Comparison of ENCODE assay signal across 9 cellular contexts in the genomic region with DNA sequence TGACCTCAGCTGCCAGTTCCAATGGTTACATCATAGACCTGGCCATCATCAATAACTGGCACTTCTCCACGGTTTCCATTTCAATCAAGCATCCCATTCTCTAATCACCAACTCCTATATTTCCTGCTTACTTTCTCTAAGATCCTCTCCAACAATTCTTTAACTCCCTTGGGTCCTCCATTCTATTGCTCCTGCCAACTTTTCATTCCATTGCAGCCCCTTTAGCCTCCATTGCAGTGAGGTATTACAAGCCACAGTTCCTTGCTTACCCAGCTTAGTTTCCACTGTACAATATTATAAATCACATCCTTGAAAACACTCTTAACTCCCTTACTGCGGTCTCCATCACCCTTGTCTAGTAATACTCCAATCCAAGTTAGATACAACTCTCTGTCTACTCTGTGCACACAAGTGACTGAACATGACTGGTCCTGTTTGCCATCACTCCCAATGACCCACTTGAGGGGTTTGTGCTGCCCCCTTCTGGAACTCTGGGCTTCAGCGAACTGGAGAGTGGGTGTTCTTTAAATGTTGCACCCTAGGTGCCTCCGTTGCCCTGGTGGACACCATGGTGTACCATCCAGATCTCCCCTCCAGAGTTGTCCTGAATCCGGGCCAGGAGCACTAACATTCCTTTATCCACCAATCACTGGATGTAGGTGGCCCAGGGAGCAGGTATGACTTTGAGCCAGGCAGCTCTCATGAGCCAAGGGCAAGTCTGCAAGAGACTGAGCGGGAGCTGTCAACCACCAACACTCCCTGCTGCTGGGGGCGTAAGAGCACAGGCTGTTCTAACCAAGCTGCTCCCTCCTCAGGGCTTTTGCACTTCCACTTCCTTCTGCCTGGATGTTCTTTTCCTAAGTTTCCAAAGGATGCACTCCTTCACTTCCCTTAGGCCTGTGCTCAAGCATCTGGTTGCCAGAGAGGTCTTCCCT. TPM values are rescaled to one million over a fixed set of nuclear protein-coding genes. Genes with fewer than 3 reads are reported as not detected.
A peak's percentile ranks its signal among the peaks of the same experiment; 100 is the strongest.
DNase-seq lines count a peak whose midpoint lies in the region; ATAC-seq and TF ChIP-seq lines count a peak whose summit lies in the region.
"Had no signal": no experiment of that assay in that cellular context is flagged by ENCODE, and none has a peak within 500 bp of the region (broad histone marks: within the 10 kb centered on the region; RNA-seq: fewer than 3 reads in every experiment).

No MANE protein-coding gene starts in this region.

- no peaks in the 10 kb centered on the region for H3K36me3 Mint-ChIP-seq in endodermal cell (ENCODE audit: low read depth)

- H3K9me3 ChIP-seq in endodermal cell (ENCODE audit: control insufficient read depth, low read length), result no peaks in the 10 kb centered on the region

- H3K9ac ChIP-seq in endodermal cell (ENCODE audit: extremely low read depth, low read length, poor library complexity, severe bottlenecking), result no peak overlapping the region

- no peaks in the 10 kb centered on the region for H3K36me3 ChIP-seq in endodermal cell (ENCODE audit: control insufficient read depth, insufficient read depth, low read length)

- H3K27me3 Mint-ChIP-seq in endodermal cell (ENCODE audit: insufficient read depth), result no peaks in the 10 kb centered on the region

- H3K4me3 Mint-ChIP-seq in endodermal cell, result no peak overlapping the region
- H3K4me3 Mint-ChIP-seq: nephron had no signal

- intact Hi-C loops in Right ventricle myocardium superior (cut with DNase I), result no loop called here
- intact Hi-C loops in Right ventricle myocardium inferior (cut with DNase I), result no loop called here

- no peak overlapping the region for H3K27ac ChIP-seq in endodermal cell (ENCODE audit: low read depth, low read length)

- TF ChIP-seq CTCF in endodermal cell (conservative IDR thresholded peaks at IDR 0.05), result peak; percentile 82

- no peaks in the 10 kb centered on the region for H3K4me1 Mint-ChIP-seq in endodermal cell
- H3K4me1 Mint-ChIP-seq: nephron had no signal

- H3K27ac Mint-ChIP-seq in endodermal cell, result no peak overlapping the region
- H3K27ac Mint-ChIP-seq: nephron had no signal

- no peaks in the 10 kb centered on the region for H3K4me1 ChIP-seq in endodermal cell (ENCODE audit: control insufficient read depth, insufficient read depth, low read length)

- H3K4me3 ChIP-seq in endodermal cell (ENCODE audit: low read length), result no peak overlapping the region

- H3K9me3 Mint-ChIP-seq in endodermal cell, result no peaks in the 10 kb centered on the region
- H3K9me3 Mint-ChIP-seq: nephron had no signal

- no peak for ATAC-seq in Right ventricle myocardium superior (ENCODE audit: poor library complexity)
- ATAC-seq in Right ventricle myocardium inferior, result no peak
- peak; percentile 51 to 67 for ATAC-seq in activated CD4-positive, CD25-positive, alpha-beta regulatory T cell treated with anti-CD3 and anti-CD28 coated beads, Interleukin-2, amount 50 U/mL, for 24 hours
- no peak for ATAC-seq in HG03469 (IDR thresholded peaks at IDR 0.05; ENCODE audit: unreplicated experiment)
- no peak for ATAC-seq in GM18511 (IDR thresholded peaks at IDR 0.05; ENCODE audit: unreplicated experiment)

- DNase-seq in Right ventricle myocardium superior (peak; percentile 46), Right ventricle myocardium inferior (ENCODE audit: missing footprints) (no peak), endodermal cell (peak; percentile 85), C1 segment of cervical spinal cord (lab: John Stamatoyannopoulos, UW) (no peak)
- DNase-seq in stimulated activated CD8-positive, alpha-beta memory T cell treated with anti-CD3 and anti-CD28 coated beads, Interleukin-4, amount 100 ng/mL, for 4 hours (ENCODE audit: low read depth in 2 of 2, low spot score in 1 of 2), result peak; percentile 24 to 29

- 78 to 82% methylated on average over 3 to 7 of the region's 7 CpGs for WGBS in endodermal cell (ENCODE audit: insufficient coverage in 1 of 2, insufficient read length in 1 of 2), 2 experiments

- H3K27me3 ChIP-seq in endodermal cell (ENCODE audit: control insufficient read depth, insufficient read depth, low read length, poor library complexity, severe bottlenecking), result no peaks in the 10 kb centered on the region

RNA-seq across cellular contexts. Expression of gene FNDC7, which starts 3.7 kb away (rescaled TPM):
- total RNA-seq in Right ventricle myocardium superior, result not detected
- total RNA-seq in Right ventricle myocardium inferior, result not detected
- not detected for total RNA-seq in endodermal cell
- polyA plus RNA-seq in endodermal cell (2013, experiment 1 of 2), result 0.36 TPM
- not detected for polyA plus RNA-seq in endodermal cell (2013, experiment 2 of 2)

RNA-seq across cellular contexts. Expression of gene PRPF38B, which starts 16.9 kb away (rescaled TPM):
- total RNA-seq in Right ventricle myocardium superior (16.9 TPM), Right ventricle myocardium inferior (16.9 TPM), endodermal cell (10 to 100 TPM; 45.0 to 47.3 TPM)
- 43.3 TPM for polyA plus RNA-seq in endodermal cell (2013, experiment 1 of 2)
- polyA plus RNA-seq in endodermal cell (2013, experiment 2 of 2), result 38.3 TPM

RNA-seq across cellular contexts. Expression of gene STXBP3, which starts 37.5 kb away (rescaled TPM):
- total RNA-seq in Right ventricle myocardium superior (23.0 TPM), Right ventricle myocardium inferior (24.1 TPM), endodermal cell (10 to 100 TPM; 37.4 to 38.5 TPM)
- 43.5 TPM for polyA plus RNA-seq in endodermal cell (2013, experiment 1 of 2)
- 51.4 TPM for polyA plus RNA-seq in endodermal cell (2013, experiment 2 of 2)

RNA-seq across cellular contexts. Expression of gene HENMT1, which starts 48.1 kb away (rescaled TPM):
- total RNA-seq in Right ventricle myocardium superior (1.0 TPM), Right ventricle myocardium inferior (1.1 TPM), endodermal cell (1 to 10 TPM; 4.3 to 7.4 TPM)
- 2.6 TPM for polyA plus RNA-seq in endodermal cell (2013, experiment 1 of 2)
- polyA plus RNA-seq in endodermal cell (2013, experiment 2 of 2), result 2.9 TPM

Comparison
In these comparisons a context has a peak if more than half of its experiments do, and no peak if none do; other contexts are left out.
1. DNase-seq: peak in Right ventricle myocardium superior (single experiment), endodermal cell (single experiment) and stimulated activated CD8-positive, alpha-beta memory T cell treated with anti-CD3 and anti-CD28 coated beads, Interleukin-4, amount 100 ng/mL, for 4 hours (2 of 2); none in Right ventricle myocardium inferior (single experiment) and C1 segment of cervical spinal cord (0 of 14).
2. ATAC-seq: peak in activated CD4-positive, CD25-positive, alpha-beta regulatory T cell treated with anti-CD3 and anti-CD28 coated beads, Interleukin-2, amount 50 U/mL, for 24 hours (2 of 2); none in Right ventricle myocardium superior (single experiment), Right ventricle myocardium inferior (single experiment), HG03469 (single experiment) and GM18511 (single experiment).